Comparison of ENCODE assay signal across 8 cellular contexts in the genomic region with DNA sequence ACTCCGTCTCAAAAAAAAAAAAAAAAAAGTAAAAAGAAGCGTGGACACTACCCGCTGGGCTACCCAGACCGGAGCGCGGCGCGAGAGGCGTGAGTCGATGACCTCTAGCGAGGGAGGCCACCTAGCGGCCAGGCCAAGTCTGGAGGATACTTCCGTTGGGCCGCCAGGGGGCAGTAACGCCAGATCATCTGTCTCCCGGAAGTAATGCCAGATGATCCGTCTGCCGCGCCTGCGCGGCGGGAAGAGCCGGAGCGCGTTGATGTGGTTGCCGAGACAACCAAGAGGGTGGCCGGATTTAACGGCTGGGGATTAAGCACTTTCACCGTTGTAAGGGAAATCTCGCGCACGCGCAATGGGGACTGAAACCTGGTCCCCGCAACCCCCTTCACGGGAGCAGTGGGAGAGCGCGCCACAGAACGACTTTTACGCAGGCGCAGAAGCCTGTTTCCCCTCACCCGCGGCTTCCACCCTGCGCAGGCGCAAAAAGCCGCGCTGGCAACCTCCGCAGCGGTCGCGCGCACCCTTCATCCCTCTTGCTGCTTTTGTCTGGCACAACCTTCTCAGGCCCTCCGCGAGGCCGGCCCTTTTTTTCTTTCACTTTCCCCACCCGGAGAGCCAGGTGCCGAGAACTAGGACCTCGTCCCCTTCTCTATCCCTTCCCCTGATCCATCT. TPM values are rescaled to one million over a fixed set of nuclear protein-coding genes. Genes with fewer than 3 reads are reported as not detected.
DNase-seq lines count a peak whose midpoint lies in the region; ATAC-seq and TF ChIP-seq lines count a peak whose summit lies in the region.

No MANE protein-coding gene starts in this region.

- peak; percentile 61 to 77 for TF ChIP-seq POLR2A in adrenal gland (IDR thresholded peaks at IDR 0.05)

- peak; percentile 95 for DNase-seq in GM13977 (ENCODE audit: low spot score)
- peak; percentile 97 for DNase-seq in NCI-H1436 treated with DMSO at 0.1 percent for 48 hours (lab: John Stamatoyannopoulos, UW)
- DNase-seq in T follicular helper cell (ENCODE audit: low read depth): peak; percentile 99
- peak; percentile 97 to 99 (median 98) for DNase-seq in adrenal gland
- peak; percentile 98 for DNase-seq in heart right ventricle
- peak; percentile 99 for DNase-seq in posterior vena cava (ENCODE audit: low spot score)
- DNase-seq in upper lobe of right lung: peak; percentile 99

- H3K4me3 ChIP-seq in adrenal gland (peak overlapping the region; percentile 16 to 89 (median 68)), heart right ventricle (peak overlapping the region; percentile 78 to 99 (median 90)), upper lobe of right lung (peak overlapping the region; percentile 81)

- H3K36me3 ChIP-seq in adrenal gland (replicated peaks in 1 of 2) (peaks cover 0 to 8% of the 10 kb centered on the region in 2 donors), heart right ventricle (peaks cover 0 to 18% (median 0%) of the 10 kb centered on the region in 9 donors), upper lobe of right lung (no peaks in the 10 kb centered on the region)

- H3K4me1 ChIP-seq in adrenal gland (replicated peaks in 1 of 2) (peaks cover 32 to 42% of the 10 kb centered on the region in 2 donors), heart right ventricle (peaks cover 27 to 54% (median 48%) of the 10 kb centered on the region in 9 donors), upper lobe of right lung (peaks cover 41% of the 10 kb centered on the region)

- in situ Hi-C loops in GM13977 (cut with MboI; ENCODE audit: low pct_unique_long_range_greater_than_20kb, low sequenced_read_pairs, unreplicated experiment): no loop called here

- H3K27me3 ChIP-seq in adrenal gland (no peaks in the 10 kb centered on the region), heart right ventricle (no peaks in the 10 kb centered on the region), upper lobe of right lung (no peaks in the 10 kb centered on the region)

- ATAC-seq in HG02870 (IDR thresholded peaks at IDR 0.05; ENCODE audit: unreplicated experiment) (peak; percentile 38), heart right ventricle (peak; percentile 63 to 85 (median 76)), upper lobe of right lung (peak; percentile 80)

- intact Hi-C loops in adrenal gland (cut with DNase I) (no loop called here), heart right ventricle (cut with DNase I) (loop anchor here in 3 of 10 donors (1.0 kb wide), 2 partner anchors 18 to 22 kb away; a partner anchor contains a TSS), posterior vena cava (cut with DNase I) (no loop called here), upper lobe of right lung (cut with DNase I) (no loop called here)

- no peaks in the 10 kb centered on the region for H3K9me3 ChIP-seq in adrenal gland (replicated peaks in 1 of 3)
- no peaks in the 10 kb centered on the region for H3K9me3 ChIP-seq in heart right ventricle
- no peaks in the 10 kb centered on the region for H3K9me3 ChIP-seq in upper lobe of right lung

- peak overlapping the region; percentile 73 to 99 (median 99) for H3K27ac ChIP-seq in adrenal gland
- peak overlapping the region; percentile 95 to 100 (median 99) for H3K27ac ChIP-seq in heart right ventricle
- H3K27ac ChIP-seq in upper lobe of right lung: peak overlapping the region; percentile 97

- TF ChIP-seq CTCF in GM13977 (IDR thresholded peaks at IDR 0.05; ENCODE audit: extremely low read depth, insufficient read depth, missing control alignments): peak; percentile 100
- TF ChIP-seq CTCF in adrenal gland (IDR thresholded peaks at IDR 0.05): peak; percentile 96 to 100 (median 100)
- peak; percentile 94 to 100 (median 99) for TF ChIP-seq CTCF in heart right ventricle (IDR thresholded peaks at IDR 0.05)
- TF ChIP-seq CTCF in upper lobe of right lung (IDR thresholded peaks at IDR 0.05): peak; percentile 94

- WGBS in adrenal gland, 4 donors: 0% methylated on average over 51 to 57 of the region's 57 CpGs
- WGBS in heart right ventricle, 2 donors: 0% methylated on average over 56 to 57 of the region's 57 CpGs

RNA-seq across cellular contexts. Expression of a gene that starts 1.0 kb away (rescaled TPM):
- 100 to 1,000 TPM in 6 of 8 donors, 10 to 100 TPM in 2; 76.0 to 178 (median 122) TPM for total RNA-seq in adrenal gland
- polyA plus RNA-seq in adrenal gland: 100 to 1,000 TPM in 1 of 3 donors, 10 to 100 TPM in 2; 58.9 to 243 (median 85.3) TPM
- 100 to 1,000 TPM in 1 of 10 donors, 10 to 100 TPM in 9; 64.1 to 100 (median 72.9) TPM for total RNA-seq in heart right ventricle
- 10 to 100 TPM; 75.5 to 90.2 TPM for polyA plus RNA-seq in heart right ventricle
- 10 to 100 TPM; 89.3 to 91.7 TPM for total RNA-seq in posterior vena cava
- 142 TPM for total RNA-seq in upper lobe of right lung

RNA-seq across cellular contexts. Expression of a gene that starts 5.8 kb away (rescaled TPM):
- 10 to 100 TPM; 22.1 to 42.8 (median 27.9) TPM for total RNA-seq in adrenal gland
- 10 to 100 TPM; 14.8 to 63.8 (median 42.8) TPM for polyA plus RNA-seq in adrenal gland
- 10 to 100 TPM; 12.1 to 20.0 (median 13.3) TPM for total RNA-seq in heart right ventricle
- polyA plus RNA-seq in heart right ventricle: 10 to 100 TPM; 15.3 to 29.6 TPM
- 10 to 100 TPM in 1 of 2 donors, 1 to 10 TPM in 1; 8.6 to 13.6 TPM for total RNA-seq in posterior vena cava
- total RNA-seq in upper lobe of right lung: 11.1 TPM

RNA-seq across cellular contexts. Expression of a gene that starts 10.3 kb away (rescaled TPM):
- total RNA-seq in adrenal gland (10 to 100 TPM; 16.8 to 55.7 (median 23.7) TPM), heart right ventricle (10 to 100 TPM in 1 of 10 donors, 1 to 10 TPM in 9; 4.0 to 15.6 (median 6.5) TPM), posterior vena cava (10 to 100 TPM in 1 of 2 donors, 1 to 10 TPM in 1; 8.0 to 12.0 TPM), upper lobe of right lung (16.4 TPM)
- polyA plus RNA-seq in adrenal gland (10 to 100 TPM in 2 of 3 donors, 1 to 10 TPM in 1; 8.7 to 23.3 (median 22.4) TPM), heart right ventricle (10 to 100 TPM in 1 of 2 donors, 1 to 10 TPM in 1; 5.6 to 10.8 TPM)

RNA-seq across cellular contexts. Expression of a gene that starts 13.0 kb away (rescaled TPM):
- 10 to 100 TPM; 23.3 to 68.7 (median 46.0) TPM for total RNA-seq in adrenal gland
- polyA plus RNA-seq in adrenal gland: 100 to 1,000 TPM in 1 of 3 donors, 10 to 100 TPM in 2; 16.6 to 101 (median 97.5) TPM
- total RNA-seq in heart right ventricle: 10 to 100 TPM; 16.6 to 24.9 (median 21.1) TPM
- 10 to 100 TPM; 16.5 to 29.9 TPM for polyA plus RNA-seq in heart right ventricle
- 10 to 100 TPM; 32.0 to 36.7 TPM for total RNA-seq in posterior vena cava
- total RNA-seq in upper lobe of right lung: 30.7 TPM

RNA-seq across cellular contexts. Expression of a gene that starts 21.2 kb away (rescaled TPM):
- total RNA-seq in adrenal gland: 100 to 1,000 TPM; 119 to 235 (median 162) TPM
- 100 to 1,000 TPM in 1 of 3 donors, 10 to 100 TPM in 2; 27.8 to 151 (median 77.1) TPM for polyA plus RNA-seq in adrenal gland
- 100 to 1,000 TPM; 127 to 305 (median 140) TPM for total RNA-seq in heart right ventricle
- 100 to 1,000 TPM; 134 to 140 TPM for polyA plus RNA-seq in heart right ventricle
- total RNA-seq in posterior vena cava: 10 to 100 TPM; 75.5 to 76.4 TPM
- 117 TPM for total RNA-seq in upper lobe of right lung

Comparison
In these comparisons a context has a peak if more than half of its experiments do, and no peak if none do; other contexts are left out.
1. Peak in every context shown above with its lines: DNase-seq, ATAC-seq, H3K4me3 ChIP-seq and H3K27ac ChIP-seq.